9 cellular contexts compared by ENCODE assay signal in the genomic region with DNA sequence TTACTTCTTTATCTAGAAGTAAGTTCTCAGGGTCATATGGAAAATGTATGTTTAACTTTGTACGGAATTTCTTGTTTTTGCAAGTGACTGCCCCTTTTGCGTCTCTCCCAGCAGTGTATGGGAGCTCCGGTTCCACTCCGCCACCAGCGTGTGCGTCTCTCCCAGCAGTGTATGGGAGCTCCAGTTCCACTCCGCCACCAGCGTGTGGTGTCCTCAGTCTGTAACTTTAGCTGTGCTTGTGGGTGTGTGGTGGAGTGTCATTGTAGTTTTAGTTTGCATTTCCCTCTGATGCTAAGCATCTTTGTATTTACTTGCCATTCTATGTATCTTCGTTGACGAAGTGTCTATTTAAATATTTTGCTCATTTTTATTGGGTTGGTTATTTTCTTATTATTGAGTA. TPM values are rescaled to one million over a fixed set of nuclear protein-coding genes. Genes with fewer than 3 reads are reported as not detected.
A peak's percentile ranks its signal among the peaks of the same experiment; 100 is the strongest.
DNase-seq lines count a peak whose midpoint lies in the region; ATAC-seq and TF ChIP-seq lines count a peak whose summit lies in the region.
"Had no signal": no experiment of that assay in that cellular context is flagged by ENCODE, and none has a peak within 500 bp of the region (broad histone marks: within the 10 kb centered on the region; RNA-seq: fewer than 3 reads in every experiment).

No MANE protein-coding gene starts in this region.

- DNase-seq in CD4-positive, alpha-beta memory T cell: no peak
- DNase-seq in GM23338 (ENCODE audit: low spot score) (peak; percentile 78), kidney epithelial cell (ENCODE audit: low read depth) (no peak), foreskin melanocyte (no peak), GM13977 (ENCODE audit: low spot score) (no peak), NCI-H187 treated with DMSO at 0.1 percent for 48 hours (lab: John Stamatoyannopoulos, UW) (no peak)
- no peak for DNase-seq in activated CD4-positive, alpha-beta memory T cell treated with anti-CD3 and anti-CD28 coated beads, Interleukin-2, amount 10 ng/mL, durations not matched to agents 7 days and 5 days
- DNase-seq: NCI-H2107 had no signal

- POLR2A ChIA-PET in CD4-positive, alpha-beta memory T cell (lab: Charles Lee; ENCODE audit: partially characterized antibody): no interaction called here
- POLR2A ChIA-PET in activated CD4-positive, alpha-beta memory T cell treated with anti-CD3 and anti-CD28 coated beads, Interleukin-2, amount 10 ng/mL, durations not matched to agents 7 days and 5 days (lab: Charles Lee): no interaction called here

- H3K9me3 ChIP-seq in CD4-positive, alpha-beta memory T cell (ENCODE audit: control insufficient read depth in 1 of 2, low read length in 2 of 2): no peaks in the 10 kb centered on the region

- peak; percentile 51 to 61 for TF ChIP-seq CTCF in GM23338 (conservative IDR thresholded peaks at IDR 0.05; ENCODE audit: low read depth in 2 of 2)
- peak; percentile 13 for TF ChIP-seq CTCF in kidney epithelial cell (IDR thresholded peaks at IDR 0.05; ENCODE audit: insufficient read depth, low read length, poor library complexity, severe bottlenecking)
- TF ChIP-seq CTCF in GM13977 (IDR thresholded peaks at IDR 0.05; ENCODE audit: extremely low read depth, insufficient read depth, missing control alignments): no peak

- no peak overlapping the region for H2AFZ ChIP-seq in GM23338

- H4K20me1 ChIP-seq in GM23338 (replicated peaks; ENCODE audit: insufficient read depth): peaks cover 41% of the 10 kb centered on the region

- H3K4me1 ChIP-seq in CD4-positive, alpha-beta memory T cell (ENCODE audit: insufficient read depth, low read length): peaks cover 78% of the 10 kb centered on the region
- peaks cover 31% of the 10 kb centered on the region for H3K4me1 ChIP-seq in GM23338 (ENCODE audit: insufficient read depth)

- no peak overlapping the region for H3K27ac ChIP-seq in CD4-positive, alpha-beta memory T cell (ENCODE audit: low read depth, low read length)
- peak overlapping the region; percentile 35 for H3K27ac ChIP-seq in GM23338 (ENCODE audit: low read depth)

- intact Hi-C loops in CD4-positive, alpha-beta memory T cell (cut with micrococcal nuclease): no loop called here

- peaks cover 12 to 30% of the 10 kb centered on the region in 2 donors for H3K36me3 Mint-ChIP-seq in CD4-positive, alpha-beta memory T cell
- peaks cover 41% of the 10 kb centered on the region for H3K36me3 Mint-ChIP-seq in GM23338 (ENCODE audit: low read depth)
- H3K36me3 Mint-ChIP-seq in activated CD4-positive, alpha-beta memory T cell treated with anti-CD3 and anti-CD28 coated beads, Interleukin-2, amount 10 ng/mL, durations not matched to agents 7 days and 5 days (ENCODE audit: low read depth): peaks cover 35% of the 10 kb centered on the region

- peaks cover 13 to 41% (median 37%) of the 10 kb centered on the region in 4 donors for H3K4me1 Mint-ChIP-seq in CD4-positive, alpha-beta memory T cell
- H3K4me1 Mint-ChIP-seq in GM23338: peaks cover 26% of the 10 kb centered on the region
- H3K4me1 Mint-ChIP-seq in activated CD4-positive, alpha-beta memory T cell treated with anti-CD3 and anti-CD28 coated beads, Interleukin-2, amount 10 ng/mL, durations not matched to agents 7 days and 5 days: peaks cover 44% of the 10 kb centered on the region

- H3K27me3 Mint-ChIP-seq in CD4-positive, alpha-beta memory T cell: no peaks in the 10 kb centered on the region
- peaks cover 3% of the 10 kb centered on the region for H3K27me3 Mint-ChIP-seq in GM23338 (ENCODE audit: insufficient read depth, low read depth, poor library complexity)
- H3K27me3 Mint-ChIP-seq in activated CD4-positive, alpha-beta memory T cell treated with anti-CD3 and anti-CD28 coated beads, Interleukin-2, amount 10 ng/mL, durations not matched to agents 7 days and 5 days: no peaks in the 10 kb centered on the region

- H3K9me3 Mint-ChIP-seq in CD4-positive, alpha-beta memory T cell: peaks cover 0 to 3% (median 0%) of the 10 kb centered on the region in 8 donors
- H3K9me3 Mint-ChIP-seq in GM23338: no peaks in the 10 kb centered on the region
- peaks cover 2% of the 10 kb centered on the region for H3K9me3 Mint-ChIP-seq in activated CD4-positive, alpha-beta memory T cell treated with anti-CD3 and anti-CD28 coated beads, Interleukin-2, amount 10 ng/mL, durations not matched to agents 7 days and 5 days

- 0 out of 2 replicates have a peak, but pooled peaks cover 10% of the 10 kb centered on the region for H3F3A ChIP-seq in GM23338 (replicated peaks; ENCODE audit: low read depth)

- H3K79me2 ChIP-seq in GM23338 (replicated peaks; ENCODE audit: insufficient read depth): peaks cover 85% of the 10 kb centered on the region

- H3K4me3 ChIP-seq in CD4-positive, alpha-beta memory T cell (ENCODE audit: low read length in 2 of 2): no peak overlapping the region
- H3K4me3 ChIP-seq in GM23338 (0 out of 2 replicates have a peak overlapping the region, but pooled peaks have one; percentile 62), kidney epithelial cell (ENCODE audit: low read depth, low read length) (no peak overlapping the region)

- no peaks in the 10 kb centered on the region for H3K36me3 ChIP-seq in CD4-positive, alpha-beta memory T cell (ENCODE audit: insufficient read depth, low read length)
- no peaks in the 10 kb centered on the region for H3K36me3 ChIP-seq in GM23338 (ENCODE audit: insufficient read depth)
- H3K36me3 ChIP-seq in kidney epithelial cell (ENCODE audit: control insufficient read depth, insufficient read depth, low read length): no peaks in the 10 kb centered on the region

- in situ Hi-C loops in GM13977 (cut with MboI; ENCODE audit: low pct_unique_long_range_greater_than_20kb, low sequenced_read_pairs, unreplicated experiment): no loop called here

- peak overlapping the region in 4 of 7 donors; percentile 53 to 84 (median 68) for H3K27ac Mint-ChIP-seq in CD4-positive, alpha-beta memory T cell
- H3K27ac Mint-ChIP-seq in GM23338: peak overlapping the region; percentile 47; the same call in 1 of the 2 replicates
- H3K27ac Mint-ChIP-seq in activated CD4-positive, alpha-beta memory T cell treated with anti-CD3 and anti-CD28 coated beads, Interleukin-2, amount 10 ng/mL, durations not matched to agents 7 days and 5 days: no peak overlapping the region

- H3K4me2 ChIP-seq in GM23338: peak overlapping the region; percentile 80

- H3K27me3 ChIP-seq in CD4-positive, alpha-beta memory T cell (ENCODE audit: insufficient read depth, low read length): no peaks in the 10 kb centered on the region
- no peaks in the 10 kb centered on the region for H3K27me3 ChIP-seq in GM23338 (ENCODE audit: insufficient read depth)
- no peaks in the 10 kb centered on the region for H3K27me3 ChIP-seq in kidney epithelial cell (ENCODE audit: control insufficient read depth, insufficient read depth, low read length)

- CTCF ChIA-PET in CD4-positive, alpha-beta memory T cell (lab: Charles Lee; ENCODE audit: partially characterized antibody): no interaction called here
- CTCF ChIA-PET in activated CD4-positive, alpha-beta memory T cell treated with anti-CD3 and anti-CD28 coated beads, Interleukin-2, amount 10 ng/mL, durations not matched to agents 7 days and 5 days (lab: Charles Lee): no interaction called here

- H3K4me3 Mint-ChIP-seq in CD4-positive, alpha-beta memory T cell: peak overlapping the region; percentile 23 to 79 (median 68)
- peak overlapping the region; percentile 89 for H3K4me3 Mint-ChIP-seq in GM23338
- peak overlapping the region; percentile 53 for H3K4me3 Mint-ChIP-seq in activated CD4-positive, alpha-beta memory T cell treated with anti-CD3 and anti-CD28 coated beads, Interleukin-2, amount 10 ng/mL, durations not matched to agents 7 days and 5 days

- peak; percentile 25 for ATAC-seq in GM23338
- no peak for ATAC-seq in HG02885 (IDR thresholded peaks at IDR 0.05; ENCODE audit: poor library complexity, unreplicated experiment)

- H3K9me2 ChIP-seq in GM23338 (ENCODE audit: insufficient read depth): no peaks in the 10 kb centered on the region; the same call in 1 of the 2 replicates

TF ChIP-seq in GM23338, 12 proteins besides CTCF, POLR2A, EP300 and RAD21 (continues in another document):
- TF ChIP-seq STAT1 (IDR thresholded peaks at IDR 0.05; ENCODE audit: unreplicated experiment): no peak

RNA-seq across cellular contexts. Expression of a gene that starts 2.4 kb away (rescaled TPM):
- 10 to 100 TPM; 75.5 to 80.0 TPM for total RNA-seq in CD4-positive, alpha-beta memory T cell
- 10 to 100 TPM; 59.8 to 72.8 TPM for polyA plus RNA-seq in CD4-positive, alpha-beta memory T cell
- total RNA-seq in GM23338 (2014; rRNA removed; shearing (Covaris generic)): 121 and 195 TPM in 2 replicates
- 64.2 and 67.5 TPM in 2 replicates for polyA plus RNA-seq in GM23338 (2016; fragmentation: Nextera tagmentation; extraction: Ambion mirVana)
- 10 to 100 TPM; 67.2 to 68.8 TPM for total RNA-seq in activated CD4-positive, alpha-beta memory T cell treated with anti-CD3 and anti-CD28 coated beads, Interleukin-2, amount 10 ng/mL, durations not matched to agents 7 days and 5 days
- total RNA-seq in kidney epithelial cell: 90.4 and 96.0 TPM in 2 replicates

RNA-seq across cellular contexts. Expression of a gene that starts 3.3 kb away (rescaled TPM):
- total RNA-seq in CD4-positive, alpha-beta memory T cell: 10 to 100 TPM; 78.2 to 79.8 TPM
- polyA plus RNA-seq in CD4-positive, alpha-beta memory T cell: 100 to 1,000 TPM in 1 of 2 donors, 10 to 100 TPM in 1; 84.8 to 100 TPM
- total RNA-seq in GM23338 (2014; rRNA removed; shearing (Covaris generic)): 107 and 110 TPM in 2 replicates
- 77.2 and 79.6 TPM in 2 replicates for polyA plus RNA-seq in GM23338 (2016; fragmentation: Nextera tagmentation; extraction: Ambion mirVana)
- 10 to 100 TPM; 58.9 to 66.2 TPM for total RNA-seq in activated CD4-positive, alpha-beta memory T cell treated with anti-CD3 and anti-CD28 coated beads, Interleukin-2, amount 10 ng/mL, durations not matched to agents 7 days and 5 days
- total RNA-seq in kidney epithelial cell: 34.8 and 36.9 TPM in 2 replicates

RNA-seq across cellular contexts. Expression of a gene that starts 53.3 kb away (rescaled TPM):
- not detected for total RNA-seq in CD4-positive, alpha-beta memory T cell
- polyA plus RNA-seq in CD4-positive, alpha-beta memory T cell: under 1 TPM in 1 of 2 donors, not detected in 1; 0.32 TPM
- total RNA-seq in GM23338 (2014; rRNA removed; shearing (Covaris generic)): not detected in 2 replicates
- 0.21 and 0.53 TPM in 2 replicates for polyA plus RNA-seq in GM23338 (2016; fragmentation: Nextera tagmentation; extraction: Ambion mirVana)
- total RNA-seq in activated CD4-positive, alpha-beta memory T cell treated with anti-CD3 and anti-CD28 coated beads, Interleukin-2, amount 10 ng/mL, durations not matched to agents 7 days and 5 days: not detected
- total RNA-seq in kidney epithelial cell: not detected in 2 replicates
